In genomic region chr20:37346232-37346525, GRCh38 we compare ENCODE assay signal across 8 cellular contexts. TPM values are rescaled to one million over a fixed set of nuclear protein-coding genes. Genes with fewer than 3 reads are reported as not detected.
DNase-seq lines count a peak whose midpoint lies in the region; ATAC-seq and TF ChIP-seq lines count a peak whose summit lies in the region.

No MANE protein-coding gene starts in this region.

- H3K4me1 ChIP-seq in iPS-20b (ENCODE audit: insufficient read depth, low read length) = peaks cover 9% of the 10 kb centered on the region
- H3K4me1 ChIP-seq in thoracic aorta (ENCODE audit: control insufficient read depth in 1 of 2, low read depth in 2 of 2) = peaks cover 25 to 51% of the 10 kb centered on the region in 2 donors

- no peak for ATAC-seq in thoracic aorta (ENCODE audit: insufficient number of reproducible peaks, low FRiP score, low read depth)

- H3K9me3 ChIP-seq in iPS-20b (ENCODE audit: insufficient read depth, low read depth, low read length) = no peaks in the 10 kb centered on the region
- no peaks in the 10 kb centered on the region for H3K9me3 ChIP-seq in thoracic aorta

- no peak overlapping the region for H3K27ac ChIP-seq in iPS-20b (ENCODE audit: low read length)
- H3K27ac ChIP-seq in thoracic aorta = peak overlapping the region; percentile 85 to 92

- peak; percentile 65 for DNase-seq in DMS 273 (lab: John Stamatoyannopoulos, UW; ENCODE audit: unreplicated experiment)
- DNase-seq in DMS 273 treated with DMSO at 0.1 percent for 48 hours (lab: John Stamatoyannopoulos, UW) = no peak
- DNase-seq in thoracic aorta (ENCODE audit: low spot score) = no peak
- DNase-seq in medulla oblongata (ENCODE audit: extremely low spot score) = no peak
- no peak for DNase-seq in NCI-H510A treated with DMSO at 0.1 percent for 48 hours (lab: John Stamatoyannopoulos, UW)
- DNase-seq in NCI-H2171 (lab: John Stamatoyannopoulos, UW) = no peak

- H3K36me3 ChIP-seq in iPS-20b (ENCODE audit: insufficient read depth, low read depth, low read length) (peaks cover 3% of the 10 kb centered on the region; the same call in 1 of the 2 replicates), thoracic aorta (no peaks in the 10 kb centered on the region)

- no peak for TF ChIP-seq CTCF in WI38 (IDR thresholded peaks at IDR 0.05; ENCODE audit: low read depth, low read length)
- no peak for TF ChIP-seq CTCF in thoracic aorta (IDR thresholded peaks at IDR 0.05)

- H3K4me3 ChIP-seq in WI38 (ENCODE audit: low read depth, low read length) = peak overlapping the region; percentile 56
- peak overlapping the region; percentile 74; the same call in 1 of the 2 replicates for H3K4me3 ChIP-seq in iPS-20b (ENCODE audit: low read length)
- H3K4me3 ChIP-seq in thoracic aorta = peak overlapping the region; percentile 81

- peak overlapping the region; percentile 71; the same call in 1 of the 2 replicates for H3K9ac ChIP-seq in iPS-20b (ENCODE audit: low read depth, low read length)

- H3K27me3 ChIP-seq in iPS-20b (ENCODE audit: insufficient read depth, low read length) = no peaks in the 10 kb centered on the region
- no peaks in the 10 kb centered on the region for H3K27me3 ChIP-seq in thoracic aorta (replicated peaks; ENCODE audit: insufficient read depth)

RNA-seq across cellular contexts. Expression of gene SRC, which starts 0.2 kb away (rescaled TPM):
- 10 to 100 TPM; 80.3 to 89.0 TPM for total RNA-seq in thoracic aorta

RNA-seq across cellular contexts. Expression of gene MANBAL, which starts 56.7 kb away (rescaled TPM):
- total RNA-seq in thoracic aorta = 10 to 100 TPM; 29.0 to 34.3 TPM
